In the genomic region with DNA sequence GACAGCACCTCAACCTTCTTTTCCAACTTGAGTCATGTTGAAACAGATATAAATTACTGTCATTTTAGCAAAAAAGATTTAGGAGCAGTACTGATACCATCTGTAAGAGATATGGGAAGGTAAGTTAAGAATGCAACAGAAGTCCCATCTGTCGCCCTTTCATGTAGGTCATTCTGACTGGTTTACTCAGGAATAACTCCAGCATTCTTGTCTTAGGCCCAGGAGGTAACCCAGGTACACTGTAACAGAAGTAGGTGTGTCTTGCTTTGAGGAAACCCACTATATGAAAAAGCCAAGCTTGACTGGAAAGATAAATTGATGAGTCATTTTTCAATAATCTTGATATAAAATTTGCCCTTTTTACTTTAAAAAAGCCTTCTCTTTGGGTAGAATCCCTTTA, we compare ENCODE assay signal across 19 cellular contexts.
"Had no signal": no experiment of that assay in that cellular context is flagged by ENCODE, and none has a peak within 500 bp of the region (broad histone marks: within the 10 kb centered on the region; RNA-seq: fewer than 3 reads in every experiment).

No MANE protein-coding gene starts in this region.

- H3K36me3 ChIP-seq: uterus had no signal

- H3K4me3 Mint-ChIP-seq: activated T-cell treated with anti-CD3 and anti-CD28 coated beads, Interleukin-2, amount 50 U/mL, for 72 hours; dendritic cell treated with granulocyte-macrophage colony-stimulating factor and Interleukin-4, amounts not matched to agents 40 ng/mL and 50 ng/mL, for 4 days; neural crest cell; T-helper 17 cell had no signal

- H3K27ac ChIP-seq: esophagus muscularis mucosa, tibial artery, uterus, VCaP had no signal

- H3K4me3 ChIP-seq: esophagus muscularis mucosa, lung, tibial artery, uterus had no signal

- H3K9me3 ChIP-seq: esophagus muscularis mucosa, tibial artery, uterus had no signal

- ATAC-seq: activated T-cell treated with anti-CD3 and anti-CD28 coated beads, Interleukin-2, amount 50 U/mL, for 72 hours; sciatic nerve; stimulated activated naive CD8-positive, alpha-beta T cell treated with anti-CD3 and anti-CD28 coated beads, Interleukin-15, Interleukin-2, amounts not matched to agents 100 U/mL and 50 U/mL, for 24 hours; T-helper 17 cell had no signal

- H3K27ac Mint-ChIP-seq: activated T-cell treated with anti-CD3 and anti-CD28 coated beads, Interleukin-2, amount 50 U/mL, for 72 hours; dendritic cell treated with granulocyte-macrophage colony-stimulating factor and Interleukin-4, amounts not matched to agents 40 ng/mL and 50 ng/mL, for 4 days; T-helper 17 cell had no signal

- H3K9me3 Mint-ChIP-seq: activated T-cell treated with anti-CD3 and anti-CD28 coated beads, Interleukin-2, amount 50 U/mL, for 72 hours; dendritic cell treated with granulocyte-macrophage colony-stimulating factor and Interleukin-4, amounts not matched to agents 40 ng/mL and 50 ng/mL, for 4 days; neural crest cell had no signal

- H3K27me3 ChIP-seq: esophagus muscularis mucosa, tibial artery, uterus had no signal

- DNase-seq: activated CD4-positive, alpha-beta T cell treated with anti-CD3 and anti-CD28 coated beads for 1 hour; activated CD8-positive, alpha-beta memory T cell treated with anti-CD3 and anti-CD28 coated beads for 24 hours; activated CD8-positive, alpha-beta memory T cell treated with anti-CD3 and anti-CD28 coated beads, Interleukin-2, amount 50 U/mL, for 48 hours; activated effector memory CD4-positive, alpha-beta T cell treated with anti-CD3 and anti-CD28 coated beads, Interleukin-2, amount 50 U/mL, for 16 hours; activated naive CD4-positive, alpha-beta T cell treated with anti-CD3 and anti-CD28 coated beads, Interleukin-2, amount 50 U/mL, for 16 hours; activated T-cell treated with anti-CD3 and anti-CD28 coated beads, Interleukin-2, amount 50 U/mL, for 72 hours; aorta; effector CD8-positive, alpha-beta T cell; stimulated activated naive CD8-positive, alpha-beta T cell treated with anti-CD3 and anti-CD28 coated beads, Interleukin-15, Interleukin-2, amounts not matched to agents 100 U/mL and 50 U/mL, for 24 hours; substantia nigra; T-helper 17 cell; tibial artery; uterus had no signal

- H3K4me1 ChIP-seq: uterus had no signal

- H3K27me3 Mint-ChIP-seq: dendritic cell treated with granulocyte-macrophage colony-stimulating factor and Interleukin-4, amounts not matched to agents 40 ng/mL and 50 ng/mL, for 4 days; T-helper 17 cell had no signal
